ENCODE assay signal across 1 cellular context in the genomic region with DNA sequence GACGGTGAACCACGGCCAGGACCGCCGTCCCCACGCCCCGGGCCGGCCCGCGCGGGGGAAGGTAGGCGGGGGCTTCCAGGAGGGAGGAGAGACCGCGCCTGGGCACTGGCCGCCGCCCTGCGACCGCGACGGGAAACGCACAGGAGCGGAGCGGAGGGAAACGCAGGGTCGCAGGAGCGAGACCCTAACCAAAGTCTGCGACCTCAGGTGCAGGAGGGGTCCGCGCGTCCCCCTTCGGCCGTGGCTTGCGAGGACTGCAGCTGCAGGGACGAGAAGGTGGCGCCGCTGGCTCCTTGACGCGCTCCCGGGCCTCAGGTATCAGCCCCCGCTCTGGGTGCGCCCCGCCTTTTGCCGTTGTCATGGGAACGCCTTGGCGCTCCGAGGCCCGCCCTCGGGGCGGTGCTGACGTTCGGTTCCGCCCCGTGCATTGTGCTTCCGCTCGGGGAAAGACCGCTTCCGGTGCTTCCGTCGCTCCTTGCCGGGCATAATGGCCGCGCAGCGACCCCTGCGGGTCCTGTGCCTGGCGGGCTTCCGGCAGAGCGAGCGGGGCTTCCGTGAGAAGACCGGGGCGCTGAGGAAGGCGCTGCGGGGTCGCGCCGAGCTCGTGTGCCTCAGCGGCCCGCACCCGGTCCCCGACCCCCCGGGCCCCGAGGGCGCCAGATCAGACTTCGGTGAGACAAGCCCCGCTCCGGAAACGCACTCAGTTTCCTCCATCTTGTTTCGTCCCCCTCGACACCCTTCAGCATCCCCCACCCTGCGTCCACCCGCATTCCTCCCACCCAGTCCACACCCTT.
TF ChIP-seq lines count a peak whose summit lies in the region.

Gene OVCA2, plus strand, starts transcription at position 462 of the 794 bp plus-strand sequence. Its CDS starts 26 bp downstream, at position 488.

TF ChIP-seq in HepG2, 621 proteins besides CTCF, POLR2A, EP300 and RAD21 (continued from another document and continues in another):
- TF ChIP-seq, protein P1, sequence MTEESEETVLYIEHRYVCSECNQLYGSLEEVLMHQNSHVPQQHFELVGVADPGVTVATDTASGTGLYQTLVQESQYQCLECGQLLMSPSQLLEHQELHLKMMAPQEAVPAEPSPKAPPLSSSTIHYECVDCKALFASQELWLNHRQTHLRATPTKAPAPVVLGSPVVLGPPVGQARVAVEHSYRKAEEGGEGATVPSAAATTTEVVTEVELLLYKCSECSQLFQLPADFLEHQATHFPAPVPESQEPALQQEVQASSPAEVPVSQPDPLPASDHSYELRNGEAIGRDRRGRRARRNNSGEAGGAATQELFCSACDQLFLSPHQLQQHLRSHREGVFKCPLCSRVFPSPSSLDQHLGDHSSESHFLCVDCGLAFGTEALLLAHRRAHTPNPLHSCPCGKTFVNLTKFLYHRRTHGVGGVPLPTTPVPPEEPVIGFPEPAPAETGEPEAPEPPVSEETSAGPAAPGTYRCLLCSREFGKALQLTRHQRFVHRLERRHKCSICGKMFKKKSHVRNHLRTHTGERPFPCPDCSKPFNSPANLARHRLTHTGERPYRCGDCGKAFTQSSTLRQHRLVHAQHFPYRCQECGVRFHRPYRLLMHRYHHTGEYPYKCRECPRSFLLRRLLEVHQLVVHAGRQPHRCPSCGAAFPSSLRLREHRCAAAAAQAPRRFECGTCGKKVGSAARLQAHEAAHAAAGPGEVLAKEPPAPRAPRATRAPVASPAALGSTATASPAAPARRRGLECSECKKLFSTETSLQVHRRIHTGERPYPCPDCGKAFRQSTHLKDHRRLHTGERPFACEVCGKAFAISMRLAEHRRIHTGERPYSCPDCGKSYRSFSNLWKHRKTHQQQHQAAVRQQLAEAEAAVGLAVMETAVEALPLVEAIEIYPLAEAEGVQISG (CRISPR knock-in tag; IDR thresholded peaks at IDR 0.05): peak; percentile 98
- TF ChIP-seq ZKSCAN8 (CRISPR knock-in tag; IDR thresholded peaks at IDR 0.05; ENCODE audit: borderline replicate concordance): peak; percentile 43; the same call in 1 of the 2 replicates
- TF ChIP-seq, protein P2, sequence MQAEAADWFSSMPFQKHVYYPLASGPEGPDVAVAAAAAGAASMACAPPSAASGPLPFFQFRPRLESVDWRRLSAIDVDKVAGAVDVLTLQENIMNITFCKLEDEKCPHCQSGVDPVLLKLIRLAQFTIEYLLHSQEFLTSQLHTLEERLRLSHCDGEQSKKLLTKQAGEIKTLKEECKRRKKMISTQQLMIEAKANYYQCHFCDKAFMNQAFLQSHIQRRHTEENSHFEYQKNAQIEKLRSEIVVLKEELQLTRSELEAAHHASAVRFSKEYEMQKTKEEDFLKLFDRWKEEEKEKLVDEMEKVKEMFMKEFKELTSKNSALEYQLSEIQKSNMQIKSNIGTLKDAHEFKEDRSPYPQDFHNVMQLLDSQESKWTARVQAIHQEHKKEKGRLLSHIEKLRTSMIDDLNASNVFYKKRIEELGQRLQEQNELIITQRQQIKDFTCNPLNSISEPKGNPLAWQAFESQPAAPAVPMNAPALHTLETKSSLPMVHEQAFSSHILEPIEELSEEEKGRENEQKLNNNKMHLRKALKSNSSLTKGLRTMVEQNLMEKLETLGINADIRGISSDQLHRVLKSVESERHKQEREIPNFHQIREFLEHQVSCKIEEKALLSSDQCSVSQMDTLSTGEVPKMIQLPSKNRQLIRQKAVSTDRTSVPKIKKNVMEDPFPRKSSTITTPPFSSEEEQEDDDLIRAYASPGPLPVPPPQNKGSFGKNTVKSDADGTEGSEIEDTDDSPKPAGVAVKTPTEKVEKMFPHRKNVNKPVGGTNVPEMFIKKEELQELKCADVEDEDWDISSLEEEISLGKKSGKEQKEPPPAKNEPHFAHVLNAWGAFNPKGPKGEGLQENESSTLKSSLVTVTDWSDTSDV (CRISPR knock-in tag; IDR thresholded peaks at IDR 0.05): no peak
- TF ChIP-seq ZNF564 (CRISPR knock-in tag; IDR thresholded peaks at IDR 0.05): 0 out of 2 replicates have a peak, but pooled peaks have one; percentile 66
- peak; percentile 96 for TF ChIP-seq ZBTB7B (CRISPR knock-in tag; IDR thresholded peaks at IDR 0.05)
- no peak for TF ChIP-seq ZNF230 (CRISPR knock-in tag; IDR thresholded peaks at IDR 0.05)
- TF ChIP-seq HMG20A (CRISPR knock-in tag; IDR thresholded peaks at IDR 0.05; ENCODE audit: borderline replicate concordance): no peak; the same call in 1 of the 2 replicates
- TF ChIP-seq ZNF547 (CRISPR knock-in tag; IDR thresholded peaks at IDR 0.05): peak; percentile 65; the same call in 1 of the 2 replicates
- peak; percentile 72; the same call in 1 of the 2 replicates for TF ChIP-seq ZNF766 (CRISPR knock-in tag; IDR thresholded peaks at IDR 0.05; ENCODE audit: borderline replicate concordance)
- peak; percentile 38 for TF ChIP-seq RARA (CRISPR knock-in tag; IDR thresholded peaks at IDR 0.05)
- 0 out of 2 replicates have a peak, but pooled peaks have one; percentile 26 for TF ChIP-seq NKX3-1 (CRISPR knock-in tag; IDR thresholded peaks at IDR 0.05)
- peak; percentile 92; the same call in 1 of the 2 replicates for TF ChIP-seq YEATS2 (CRISPR knock-in tag; IDR thresholded peaks at IDR 0.05; ENCODE audit: borderline replicate concordance)
- no peak for TF ChIP-seq PLSCR1 (CRISPR knock-in tag; IDR thresholded peaks at IDR 0.05; ENCODE audit: borderline replicate concordance)
- TF ChIP-seq TOE1 (CRISPR knock-in tag; IDR thresholded peaks at IDR 0.05): peak; percentile 68; the same call in 1 of the 2 replicates
- no peak for TF ChIP-seq RELA (CRISPR knock-in tag; IDR thresholded peaks at IDR 0.05)
- TF ChIP-seq ESRRA (CRISPR knock-in tag; IDR thresholded peaks at IDR 0.05; ENCODE audit: low read depth): peak; percentile 37; the same call in 1 of the 2 replicates
- TF ChIP-seq ZNF597 (CRISPR knock-in tag; IDR thresholded peaks at IDR 0.05): no peak
- no peak for TF ChIP-seq PHB2 (IDR thresholded peaks at IDR 0.05; ENCODE audit: partially characterized antibody)
- 0 out of 2 replicates have a peak, but pooled peaks have one; percentile 53 for TF ChIP-seq ZNF34 (CRISPR knock-in tag; IDR thresholded peaks at IDR 0.05; ENCODE audit: borderline replicate concordance)
- TF ChIP-seq ZNF703 (CRISPR knock-in tag; IDR thresholded peaks at IDR 0.05; ENCODE audit: borderline replicate concordance): no peak
- TF ChIP-seq ZNF317 (CRISPR knock-in tag; IDR thresholded peaks at IDR 0.05): no peak
- peak; percentile 56; the same call in 1 of the 2 replicates for TF ChIP-seq HNRNPUL1 (IDR thresholded peaks at IDR 0.05; ENCODE audit: low read depth, low read length)
- TF ChIP-seq, protein P3, sequence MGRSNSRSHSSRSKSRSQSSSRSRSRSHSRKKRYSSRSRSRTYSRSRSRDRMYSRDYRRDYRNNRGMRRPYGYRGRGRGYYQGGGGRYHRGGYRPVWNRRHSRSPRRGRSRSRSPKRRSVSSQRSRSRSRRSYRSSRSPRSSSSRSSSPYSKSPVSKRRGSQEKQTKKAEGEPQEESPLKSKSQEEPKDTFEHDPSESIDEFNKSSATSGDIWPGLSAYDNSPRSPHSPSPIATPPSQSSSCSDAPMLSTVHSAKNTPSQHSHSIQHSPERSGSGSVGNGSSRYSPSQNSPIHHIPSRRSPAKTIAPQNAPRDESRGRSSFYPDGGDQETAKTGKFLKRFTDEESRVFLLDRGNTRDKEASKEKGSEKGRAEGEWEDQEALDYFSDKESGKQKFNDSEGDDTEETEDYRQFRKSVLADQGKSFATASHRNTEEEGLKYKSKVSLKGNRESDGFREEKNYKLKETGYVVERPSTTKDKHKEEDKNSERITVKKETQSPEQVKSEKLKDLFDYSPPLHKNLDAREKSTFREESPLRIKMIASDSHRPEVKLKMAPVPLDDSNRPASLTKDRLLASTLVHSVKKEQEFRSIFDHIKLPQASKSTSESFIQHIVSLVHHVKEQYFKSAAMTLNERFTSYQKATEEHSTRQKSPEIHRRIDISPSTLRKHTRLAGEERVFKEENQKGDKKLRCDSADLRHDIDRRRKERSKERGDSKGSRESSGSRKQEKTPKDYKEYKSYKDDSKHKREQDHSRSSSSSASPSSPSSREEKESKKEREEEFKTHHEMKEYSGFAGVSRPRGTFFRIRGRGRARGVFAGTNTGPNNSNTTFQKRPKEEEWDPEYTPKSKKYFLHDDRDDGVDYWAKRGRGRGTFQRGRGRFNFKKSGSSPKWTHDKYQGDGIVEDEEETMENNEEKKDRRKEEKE (IDR thresholded peaks at IDR 0.05): no peak
- TF ChIP-seq HMGXB4 (CRISPR knock-in tag; IDR thresholded peaks at IDR 0.05; ENCODE audit: borderline replicate concordance in 1 of 2, low read depth in 1 of 2): peak; percentile 75 to 85; a peak in 3 of 4 replicates
- TF ChIP-seq, protein P4, sequence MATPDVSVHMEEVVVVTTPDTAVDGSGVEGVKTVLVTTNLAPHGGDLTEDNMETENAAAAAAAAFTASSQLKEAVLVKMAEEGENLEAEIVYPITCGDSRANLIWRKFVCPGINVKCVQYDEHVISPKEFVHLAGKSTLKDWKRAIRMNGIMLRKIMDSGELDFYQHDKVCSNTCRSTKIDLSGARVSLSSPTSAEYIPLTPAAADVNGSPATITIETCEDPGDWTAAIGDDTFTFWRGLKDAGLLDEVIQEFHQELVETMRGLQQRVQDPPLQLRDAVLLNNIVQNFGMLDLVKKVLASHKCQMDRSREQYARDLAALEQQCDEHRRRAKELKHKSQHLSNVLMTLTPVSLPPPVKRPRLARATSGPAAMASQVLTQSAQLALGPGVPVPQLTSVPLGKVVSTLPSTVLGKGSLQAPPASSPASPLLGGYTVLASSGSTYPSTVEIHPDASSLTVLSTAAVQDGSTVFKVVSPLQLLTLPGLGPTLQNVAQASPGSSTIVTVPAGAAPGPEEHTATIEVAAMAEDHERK (CRISPR knock-in tag; IDR thresholded peaks at IDR 0.05; ENCODE audit: low read depth): 0 out of 2 replicates have a peak, but pooled peaks have one; percentile 53
- no peak for TF ChIP-seq ZNF615 (CRISPR knock-in tag; IDR thresholded peaks at IDR 0.05; ENCODE audit: borderline replicate concordance)
- TF ChIP-seq HNRNPLL (IDR thresholded peaks at IDR 0.05; ENCODE audit: low read depth, low read length, poor library complexity, severe bottlenecking): peak; percentile 65
- TF ChIP-seq NCOA1 (CRISPR knock-in tag; IDR thresholded peaks at IDR 0.05): no peak
- no peak for TF ChIP-seq ZNF234 (CRISPR knock-in tag; conservative IDR thresholded peaks at IDR 0.05)
- TF ChIP-seq BCL6 (CRISPR knock-in tag; IDR thresholded peaks at IDR 0.05): peak; percentile 44
- TF ChIP-seq PITX1 (CRISPR knock-in tag; IDR thresholded peaks at IDR 0.05): peak; percentile 19; the same call in 1 of the 2 replicates
- no peak for TF ChIP-seq ZNF253 (CRISPR knock-in tag; IDR thresholded peaks at IDR 0.05; ENCODE audit: borderline replicate concordance)
- TF ChIP-seq ZBTB44 (CRISPR knock-in tag; IDR thresholded peaks at IDR 0.05): no peak
